ENCODE assay signal across 23 cellular contexts in the genomic region with DNA sequence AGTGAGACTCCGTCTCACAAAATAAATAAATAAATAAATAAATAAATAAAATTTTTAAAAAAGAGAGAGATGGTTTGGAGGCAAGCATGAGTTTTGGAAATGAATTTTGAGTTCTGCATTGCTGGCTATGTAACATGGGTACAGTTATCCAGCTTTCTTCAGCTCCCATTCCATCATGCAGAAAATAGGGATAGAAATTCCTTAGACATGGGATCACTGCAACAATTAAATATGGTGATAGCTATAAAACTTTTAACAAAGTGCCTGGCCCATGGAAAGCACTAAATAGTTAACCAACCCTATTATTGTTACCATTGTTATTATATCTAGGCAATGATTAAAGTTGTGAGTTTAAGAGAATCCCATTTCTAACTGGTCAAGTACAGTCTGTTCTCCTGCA.
"Had no signal": no experiment of that assay in that cellular context is flagged by ENCODE, and none has a peak within 500 bp of the region (broad histone marks: within the 10 kb centered on the region; RNA-seq: fewer than 3 reads in every experiment).

No MANE protein-coding gene starts in this region.

- H3K4me1 ChIP-seq: transverse colon, vagina had no signal

- H3K4me3 Mint-ChIP-seq: activated CD4-positive, alpha-beta T cell treated with anti-CD3 and anti-CD28 coated beads, Interleukin-2, amount 10 ng/mL, durations not matched to agents 7 days and 5 days; activated CD8-positive, alpha-beta T cell treated with anti-CD3 and anti-CD28 coated beads, Interleukin-2, amount 10 ng/mL, durations not matched to agents 7 days and 5 days; activated naive CD8-positive, alpha-beta T cell treated with anti-CD3 and anti-CD28 coated beads, Interleukin-2, amount 50 U/mL, for 24 hours; activated T-helper 1 cell treated with anti-CD3 and anti-CD28 coated beads, Interleukin-12 subunit alpha, Interleukin-12 subunit beta, Interleukin-2, Interleukin-4 antibody, amounts not matched to agents 30 ng/mL and 10 ng/mL and 1 ng/mL, durations not matched to agents 14 hours and 24 hours and 36 hours; memory B cell; naive B cell; neural crest cell had no signal

- H3K27me3 ChIP-seq: brain microvascular endothelial cell, sigmoid colon, transverse colon, vagina had no signal

- H3K36me3 Mint-ChIP-seq: memory B cell, naive B cell had no signal

- H3K36me3 ChIP-seq: brain microvascular endothelial cell, sigmoid colon, transverse colon, vagina had no signal

- H3K27ac ChIP-seq: brain microvascular endothelial cell, vagina, VCaP had no signal

- H3K9me3 Mint-ChIP-seq: activated CD4-positive, alpha-beta T cell treated with anti-CD3 and anti-CD28 coated beads, Interleukin-2, amount 10 ng/mL, durations not matched to agents 7 days and 5 days; activated naive CD8-positive, alpha-beta T cell treated with anti-CD3 and anti-CD28 coated beads, Interleukin-2, amount 50 U/mL, for 24 hours; activated T-helper 1 cell treated with anti-CD3 and anti-CD28 coated beads, Interleukin-12 subunit alpha, Interleukin-12 subunit beta, Interleukin-2, Interleukin-4 antibody, amounts not matched to agents 30 ng/mL and 10 ng/mL and 1 ng/mL, durations not matched to agents 14 hours and 24 hours and 36 hours had no signal

- H3K4me3 ChIP-seq: sigmoid colon, transverse colon, vagina had no signal

- H3K4me1 Mint-ChIP-seq: activated CD4-positive, alpha-beta T cell treated with anti-CD3 and anti-CD28 coated beads, Interleukin-2, amount 10 ng/mL, durations not matched to agents 7 days and 5 days; activated naive CD8-positive, alpha-beta T cell treated with anti-CD3 and anti-CD28 coated beads, Interleukin-2, amount 50 U/mL, for 24 hours; memory B cell; naive B cell; neural crest cell had no signal

- ATAC-seq: activated CD8-positive, alpha-beta T cell treated with anti-CD3 and anti-CD28 coated beads, Interleukin-2, amount 10 ng/mL, durations not matched to agents 7 days and 5 days; activated naive CD8-positive, alpha-beta T cell treated with anti-CD3 and anti-CD28 coated beads, Interleukin-2, amount 50 U/mL, for 24 hours; stimulated activated naive CD8-positive, alpha-beta T cell treated with anti-CD3 and anti-CD28 coated beads, Interleukin-15, Interleukin-2, amounts not matched to agents 100 U/mL and 50 U/mL, for 24 hours had no signal

- DNase-seq: activated CD4-positive, alpha-beta T cell treated with anti-CD3 and anti-CD28 coated beads, Interleukin-2, amount 10 ng/mL, durations not matched to agents 7 days and 5 days; activated CD4-positive, CD25-positive, alpha-beta regulatory T cell treated with anti-CD3 and anti-CD28 coated beads, Interleukin-2, amount 50 U/mL, for 72 hours; activated CD8-positive, alpha-beta T cell treated with anti-CD3 and anti-CD28 coated beads, Interleukin-2, amount 10 ng/mL, durations not matched to agents 7 days and 5 days; activated gamma-delta T cell; activated naive CD4-positive, alpha-beta T cell treated with anti-CD3 and anti-CD28 coated beads, Interleukin-2, amount 50 U/mL, for 16 hours; activated naive CD8-positive, alpha-beta T cell treated with anti-CD3 and anti-CD28 coated beads, Interleukin-2, amount 50 U/mL, for 24 hours; brain microvascular endothelial cell; central memory CD4-positive, alpha-beta T cell; effector memory CD4-positive, alpha-beta T cell; hypothalamus; naive B cell; occipital lobe; posterior cingulate gyrus; sigmoid colon; stimulated activated CD4-positive, alpha-beta T cell treated with anti-CD3 and anti-CD28 coated beads, Interleukin-12 subunit alpha, Interleukin-12 subunit beta, amount 100 ng/mL, for 4 hours; stimulated activated CD4-positive, alpha-beta T cell treated with anti-CD3 and anti-CD28 coated beads, Interleukin-4, amount 100 ng/mL, for 4 hours; stimulated activated naive CD8-positive, alpha-beta T cell treated with anti-CD3 and anti-CD28 coated beads, Interleukin-15, Interleukin-2, amounts not matched to agents 100 U/mL and 50 U/mL, for 24 hours; transverse colon had no signal

- H3K27ac Mint-ChIP-seq: activated CD4-positive, alpha-beta T cell treated with anti-CD3 and anti-CD28 coated beads, Interleukin-2, amount 10 ng/mL, durations not matched to agents 7 days and 5 days; activated CD8-positive, alpha-beta T cell treated with anti-CD3 and anti-CD28 coated beads, Interleukin-2, amount 10 ng/mL, durations not matched to agents 7 days and 5 days; activated naive CD8-positive, alpha-beta T cell treated with anti-CD3 and anti-CD28 coated beads, Interleukin-2, amount 50 U/mL, for 24 hours; activated T-helper 1 cell treated with anti-CD3 and anti-CD28 coated beads, Interleukin-12 subunit alpha, Interleukin-12 subunit beta, Interleukin-2, Interleukin-4 antibody, amounts not matched to agents 30 ng/mL and 10 ng/mL and 1 ng/mL, durations not matched to agents 14 hours and 24 hours and 36 hours; memory B cell had no signal

- H3K9me3 ChIP-seq: sigmoid colon, transverse colon, vagina had no signal
